Comparison of ENCODE assay signal across 17 cellular contexts in the genomic region with DNA sequence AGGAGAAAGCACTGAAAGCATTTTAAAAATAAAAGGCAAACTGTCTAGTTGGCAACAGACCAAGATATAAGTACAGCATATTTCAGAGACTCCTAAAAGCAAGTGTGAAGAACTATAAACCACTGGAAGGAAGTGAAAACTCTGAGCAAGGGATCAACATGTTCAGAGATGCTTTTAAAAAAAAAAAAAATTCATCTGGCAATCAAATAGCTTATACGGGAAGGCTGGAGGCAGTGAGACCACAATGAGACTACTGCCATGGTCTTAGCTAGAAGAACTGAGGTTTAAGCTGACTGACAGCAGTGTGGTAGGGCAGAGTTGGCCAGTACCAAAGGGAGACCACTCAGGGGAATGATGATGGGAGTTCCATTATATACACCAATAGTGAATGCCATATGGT.
DNase-seq lines count a peak whose midpoint lies in the region; ATAC-seq and TF ChIP-seq lines count a peak whose summit lies in the region.
"Had no signal": no experiment of that assay in that cellular context is flagged by ENCODE, and none has a peak within 500 bp of the region (broad histone marks: within the 10 kb centered on the region; RNA-seq: fewer than 3 reads in every experiment).

No MANE protein-coding gene starts in this region.

- in situ Hi-C loops in brain microvascular endothelial cell (cut with HindIII; ENCODE audit: low pct_ligation_motif_present, low sequenced_read_pairs) = no loop called here

- BruUV-seq in OCI-LY7 (replicated peaks; lab: Mats Ljungman, UMichigan) = no TSS peak

- CTCF ChIA-PET in CD8-positive, alpha-beta T cell (lab: Charles Lee) = interaction anchor here (1.2 to 1.7 kb wide), 3 partner anchors 9 to 285 kb away, joined by 4 to 7 read pairs (median 6); no protein-coding TSS in a partner anchor
- CTCF ChIA-PET in OCI-LY7 (lab: Charles Lee; ENCODE audit: unreplicated experiment) = no interaction called here

- H3K4me3 Mint-ChIP-seq in CD14-positive monocyte = peak overlapping the region; percentile 17 to 46
- H3K4me3 Mint-ChIP-seq in CD8-positive, alpha-beta T cell = peak overlapping the region; percentile 42
- H3K4me3 Mint-ChIP-seq in effector memory CD8-positive, alpha-beta T cell = peak overlapping the region; percentile 55 to 72

- H2AFZ ChIP-seq in OCI-LY7 (ENCODE audit: low read length) = peak overlapping the region; percentile 49
- H2AFZ ChIP-seq: GM23248 had no signal

- DNase-seq in CD14-positive monocyte (ENCODE audit: low spot score) (no peak), OCI-LY7 (ENCODE audit: low spot score) (peak; percentile 41), vagina (ENCODE audit: extremely low spot score in 2 of 2) (no peak), brain microvascular endothelial cell (no peak), kidney glomerular epithelial cell (lab: John Stamatoyannopoulos, UW) (no peak), NCI-H1092 (lab: John Stamatoyannopoulos, UW) (no peak)
- no peak for DNase-seq in CD8-positive, alpha-beta T cell
- no peak for DNase-seq in effector memory CD8-positive, alpha-beta T cell
- DNase-seq: activated CD4-positive, CD25-positive, alpha-beta regulatory T cell; effector CD4-positive, alpha-beta T cell; GM23248; NCI-H187 treated with DMSO at 0.1 percent for 48 hours; NCI-H82; SJCRH30 had no signal

- POLR2A ChIA-PET in CD8-positive, alpha-beta T cell (lab: Charles Lee) = interaction anchor here (0.6 to 1.7 kb wide), 5 partner anchors 14 to 1290 kb away, joined by 3 to 4 read pairs (median 3); no protein-coding TSS in a partner anchor
- POLR2A ChIA-PET in OCI-LY7 (lab: Charles Lee) = interaction anchor here (0.5 to 5.1 kb wide), 10 partner anchors 8 to 1397 kb away, joined by 3 to 44 read pairs (median 5); no protein-coding TSS in a partner anchor

- H3K4me1 ChIP-seq in CD8-positive, alpha-beta T cell (ENCODE audit: insufficient read depth, low read length) = peaks cover 64% of the 10 kb centered on the region
- peaks cover 49% of the 10 kb centered on the region for H3K4me1 ChIP-seq in OCI-LY7 (ENCODE audit: insufficient read depth, low read length, poor library complexity, severe bottlenecking)
- H3K4me1 ChIP-seq in vagina = no peaks in the 10 kb centered on the region
- H3K4me1 ChIP-seq: SJCRH30 had no signal

- H3K4me3 ChIP-seq in CD8-positive, alpha-beta T cell (ENCODE audit: low read depth, low read length) = peak overlapping the region; percentile 2
- H3K4me3 ChIP-seq in OCI-LY7 (ENCODE audit: low read depth, low read length, poor library complexity, severe bottlenecking) = no peak overlapping the region
- H3K4me3 ChIP-seq in vagina = no peak overlapping the region
- H3K4me3 ChIP-seq in brain microvascular endothelial cell (ENCODE audit: low read depth, low read length) = no peak overlapping the region
- H3K4me3 ChIP-seq: GM23248, lung, SJCRH30 had no signal

- peak overlapping the region; percentile 51 for H3K4me2 ChIP-seq in OCI-LY7 (ENCODE audit: low read length)
- H3K4me2 ChIP-seq: KMS-11 had no signal

- H3K27ac Mint-ChIP-seq in CD14-positive monocyte = peak overlapping the region in 4 of 7 donors; percentile 2 to 84 (median 23)
- H3K27ac Mint-ChIP-seq in CD8-positive, alpha-beta T cell = peak overlapping the region; percentile 81
- peak overlapping the region; percentile 66 to 92 for H3K27ac Mint-ChIP-seq in effector memory CD8-positive, alpha-beta T cell
- H3K27ac Mint-ChIP-seq: activated T-helper 2 cell treated with anti-CD3 and anti-CD28 coated beads, Interferon-gamma antibody, Interleukin-2, Interleukin-4, amounts not matched to agents 10 μg/mL and 5 μg/mL and 100 μg/mL, durations not matched to agents 14 hours and 24 hours and 36 hours had no signal

- H3K79me2 ChIP-seq in OCI-LY7 (ENCODE audit: insufficient read depth, low read depth, low read length) = no peaks in the 10 kb centered on the region

- ATAC-seq in CD8-positive, alpha-beta T cell = peak; percentile 50
- peak; percentile 69 for ATAC-seq in effector memory CD8-positive, alpha-beta T cell (replicated peaks)

- H3K36me3 Mint-ChIP-seq in CD14-positive monocyte = peaks cover 2 to 3% of the 10 kb centered on the region in 2 donors
- H3K36me3 Mint-ChIP-seq in CD8-positive, alpha-beta T cell = peaks cover 4% of the 10 kb centered on the region
- peaks cover 2% of the 10 kb centered on the region for H3K36me3 Mint-ChIP-seq in effector memory CD8-positive, alpha-beta T cell (ENCODE audit: insufficient read depth)

- H3K27me3 Mint-ChIP-seq in CD14-positive monocyte (ENCODE audit: low read depth in 3 of 3) = peaks cover 0 to 3% (median 0%) of the 10 kb centered on the region in 3 donors
- no peaks in the 10 kb centered on the region for H3K27me3 Mint-ChIP-seq in CD8-positive, alpha-beta T cell (ENCODE audit: low read depth)
- no peaks in the 10 kb centered on the region for H3K27me3 Mint-ChIP-seq in effector memory CD8-positive, alpha-beta T cell

- no peak for TF ChIP-seq POLR2A in vagina (IDR thresholded peaks at IDR 0.05)

- H3K27ac ChIP-seq in CD8-positive, alpha-beta T cell (ENCODE audit: low read depth, low read length) = no peak overlapping the region
- no peak overlapping the region for H3K27ac ChIP-seq in OCI-LY7 (ENCODE audit: low read depth, low read length, poor library complexity, severe bottlenecking)
- no peak overlapping the region for H3K27ac ChIP-seq in vagina
- H3K27ac ChIP-seq in brain microvascular endothelial cell = no peak overlapping the region
- H3K27ac ChIP-seq: GM23248, KMS-11, SJCRH30 had no signal

- TF ChIP-seq CTCF in CD14-positive monocyte (IDR thresholded peaks at IDR 0.05) = no peak
- no peak for TF ChIP-seq CTCF in CD8-positive, alpha-beta T cell (IDR thresholded peaks at IDR 0.05)
- no peak for TF ChIP-seq CTCF in OCI-LY7 (conservative IDR thresholded peaks at IDR 0.05; ENCODE audit: low read length)
- TF ChIP-seq CTCF in vagina (IDR thresholded peaks at IDR 0.05) = no peak
- TF ChIP-seq CTCF in brain microvascular endothelial cell (IDR thresholded peaks at IDR 0.05; ENCODE audit: low read depth, low read length, missing control alignments) = no peak

- no peaks in the 10 kb centered on the region for H4K20me1 ChIP-seq in OCI-LY7 (ENCODE audit: insufficient read depth, low read length)

- H3K9me3 Mint-ChIP-seq in CD14-positive monocyte = peaks cover 0 to 6% (median 0%) of the 10 kb centered on the region in 7 donors
- H3K9me3 Mint-ChIP-seq in CD8-positive, alpha-beta T cell = peaks cover 12% of the 10 kb centered on the region
- H3K9me3 Mint-ChIP-seq in effector memory CD8-positive, alpha-beta T cell = peaks cover 6 to 10% of the 10 kb centered on the region in 2 donors

- peaks cover 79% of the 10 kb centered on the region for H3K4me1 Mint-ChIP-seq in CD14-positive monocyte
- H3K4me1 Mint-ChIP-seq in CD8-positive, alpha-beta T cell (ENCODE audit: low read depth) = peaks cover 87% of the 10 kb centered on the region
- peaks cover 65 to 95% of the 10 kb centered on the region in 2 donors for H3K4me1 Mint-ChIP-seq in effector memory CD8-positive, alpha-beta T cell (ENCODE audit: low read depth in 2 of 2)

- H3K36me3 ChIP-seq in CD8-positive, alpha-beta T cell (ENCODE audit: insufficient read depth, low read length) = no peaks in the 10 kb centered on the region
- H3K36me3 ChIP-seq in OCI-LY7 (ENCODE audit: insufficient read depth, low read length) (peaks cover 6% of the 10 kb centered on the region; the same call in 1 of the 2 replicates), vagina (no peaks in the 10 kb centered on the region), brain microvascular endothelial cell (replicated peaks) (no peaks in the 10 kb centered on the region)
- H3K36me3 ChIP-seq: SJCRH30 had no signal

- H3K9me3 ChIP-seq in CD8-positive, alpha-beta T cell (ENCODE audit: low read length) = no peaks in the 10 kb centered on the region
- H3K9me3 ChIP-seq in OCI-LY7 (ENCODE audit: low read length) (peaks cover 18% of the 10 kb centered on the region; the same call in 1 of the 2 replicates), vagina (no peaks in the 10 kb centered on the region)

- no peaks in the 10 kb centered on the region for H3K27me3 ChIP-seq in CD8-positive, alpha-beta T cell (ENCODE audit: insufficient read depth, low read length)
- H3K27me3 ChIP-seq in vagina (no peaks in the 10 kb centered on the region), brain microvascular endothelial cell (replicated peaks) (no peaks in the 10 kb centered on the region)
- H3K27me3 ChIP-seq: SJCRH30 had no signal

- intact Hi-C loops in CD14-positive monocyte (cut with micrococcal nuclease) (no loop called here), OCI-LY7 (cut with micrococcal nuclease; ENCODE audit: unreplicated experiment) (loop anchor here (5.0 kb wide), 4 partner anchors 37 to 57 kb away; no protein-coding TSS in a partner anchor), vagina (cut with DNase I) (no loop called here)
- intact Hi-C loops in CD8-positive, alpha-beta T cell (cut with DNase I, micrococcal nuclease) = loop anchor here in 1 of 2 experiments (5.0 kb wide), 1 partner anchor 122 kb away; no protein-coding TSS in a partner anchor

- H3K9me2 ChIP-seq in OCI-LY7 (ENCODE audit: insufficient read depth, low read length) = no peaks in the 10 kb centered on the region

Comparison
In these comparisons a context has a peak if more than half of its experiments do, and no peak if none do; other contexts are left out.
1. H3K27ac Mint-ChIP-seq: peak in every context shown above with its lines; median percentile 81 in CD8-positive, alpha-beta T cell; 79 in effector memory CD8-positive, alpha-beta T cell; 23 in CD14-positive monocyte.